18 cellular contexts compared by ENCODE assay signal in genomic region chr2:211744379-211744778, GRCh38.
A peak's percentile ranks its signal among the peaks of the same experiment; 100 is the strongest.
DNase-seq lines count a peak whose midpoint lies in the region; ATAC-seq and TF ChIP-seq lines count a peak whose summit lies in the region.
"Had no signal": no experiment of that assay in that cellular context is flagged by ENCODE, and none has a peak within 500 bp of the region (broad histone marks: within the 10 kb centered on the region; RNA-seq: fewer than 3 reads in every experiment).

No MANE protein-coding gene starts in this region.

- no peaks in the 10 kb centered on the region for H3K27me3 ChIP-seq in smooth muscle cell (ENCODE audit: low read depth)
- H3K27me3 ChIP-seq in mesenchymal stem cell (ENCODE audit: control insufficient read depth in 1 of 2, insufficient read depth in 1 of 2, low read length in 2 of 2): no peaks in the 10 kb centered on the region
- H3K27me3 ChIP-seq: BLaER1, SJCRH30 had no signal

- no peaks in the 10 kb centered on the region for H3K79me1 ChIP-seq in mesenchymal stem cell (replicated peaks; ENCODE audit: low read length, poor library complexity, severe bottlenecking)

- H3K4me2 ChIP-seq in smooth muscle cell (no peak overlapping the region), mesenchymal stem cell (ENCODE audit: low read length, poor library complexity, severe bottlenecking) (no peak overlapping the region)
- H3K4me2 ChIP-seq: BLaER1 had no signal

- H3K36me3 ChIP-seq in SK-N-MC (ENCODE audit: insufficient read depth, low read length) (no peaks in the 10 kb centered on the region), smooth muscle cell (ENCODE audit: low read depth) (no peaks in the 10 kb centered on the region), mesenchymal stem cell (ENCODE audit: control insufficient read depth in 1 of 2, insufficient read depth in 2 of 2, low read depth in 1 of 2, low read length in 2 of 2) (no peaks in the 10 kb centered on the region)
- H3K36me3 ChIP-seq: BLaER1, SJCRH30 had no signal

- H3K4ac ChIP-seq in mesenchymal stem cell (ENCODE audit: low read depth in 1 of 2, low read length in 2 of 2): no peak overlapping the region

- H2BK120ac ChIP-seq in mesenchymal stem cell (ENCODE audit: low read depth, low read length): no peak overlapping the region

- WGBS in smooth muscle cell (ENCODE audit: low lambda C conversion rate): 78% methylated on average over 5 of the region's 5 CpGs
- WGBS in mesenchymal stem cell: 90% methylated on average over 5 of the region's 5 CpGs

- H3K23ac ChIP-seq in mesenchymal stem cell (ENCODE audit: low read length in 2 of 2): no peak overlapping the region

- H3K9ac ChIP-seq in SK-N-MC (ENCODE audit: insufficient read length) (no peak overlapping the region), smooth muscle cell (ENCODE audit: low read depth) (no peak overlapping the region), mesenchymal stem cell (ENCODE audit: low read length) (no peak overlapping the region)
- H3K9ac ChIP-seq: BLaER1 had no signal

- H3K4me3 ChIP-seq in SK-N-MC (no peak overlapping the region), smooth muscle cell (no peak overlapping the region), coronary artery (no peak overlapping the region), mesenchymal stem cell (ENCODE audit: insufficient read depth in 1 of 2, low read depth in 1 of 2, low read length in 2 of 2) (no peak overlapping the region)
- H3K4me3 ChIP-seq: BLaER1, SJCRH30 had no signal

- no peak overlapping the region for H3K18ac ChIP-seq in mesenchymal stem cell (ENCODE audit: low read depth in 1 of 2, low read length in 2 of 2)

- H3K9me3 ChIP-seq in SK-N-MC (ENCODE audit: low read depth, low read length) (no peaks in the 10 kb centered on the region), smooth muscle cell (replicated peaks; ENCODE audit: low read depth) (no peaks in the 10 kb centered on the region), mesenchymal stem cell (ENCODE audit: control insufficient read depth, low read length) (no peaks in the 10 kb centered on the region)
- H3K9me3 ChIP-seq: BLaER1, SJCRH30 had no signal

- DNase-seq in COR-L47 (lab: John Stamatoyannopoulos, UW): peak; percentile 11
- no peak for DNase-seq in SK-N-MC (ENCODE audit: low read depth, low spot score)
- peak; percentile 19 for DNase-seq in midbrain (lab: John Stamatoyannopoulos, UW)
- no peak for DNase-seq in smooth muscle cell (lab: John Stamatoyannopoulos, UW; ENCODE audit: unreplicated experiment)
- no peak for DNase-seq in coronary artery (ENCODE audit: low spot score)
- no peak for DNase-seq in mesenchymal stem cell
- DNase-seq: DMS 273 treated with DMSO at 0.1 percent for 48 hours, EL, H7, KG1, NCI-H1092, NCI-H187, NCI-H510A, OCI-M1, SJCRH30 had no signal

- H2AFZ ChIP-seq in smooth muscle cell (ENCODE audit: low read depth): peak overlapping the region; percentile 81
- no peak overlapping the region for H2AFZ ChIP-seq in mesenchymal stem cell (ENCODE audit: low read depth, low read length)

- TF ChIP-seq CTCF in smooth muscle cell (IDR thresholded peaks at IDR 0.05; ENCODE audit: borderline replicate concordance, insufficient read depth, poor library complexity, severe bottlenecking) (no peak), coronary artery (IDR thresholded peaks at IDR 0.05) (no peak)

- H3K14ac ChIP-seq in mesenchymal stem cell (ENCODE audit: low read length in 2 of 2): no peak overlapping the region

- H4K8ac ChIP-seq in mesenchymal stem cell (ENCODE audit: low read length): no peak overlapping the region

- no peak overlapping the region for H2BK15ac ChIP-seq in mesenchymal stem cell (ENCODE audit: low read depth, poor library complexity, severe bottlenecking)

- H3K27ac ChIP-seq in SK-N-MC (peak overlapping the region; percentile 72), smooth muscle cell (ENCODE audit: low read depth) (no peak overlapping the region), coronary artery (no peak overlapping the region), mesenchymal stem cell (ENCODE audit: low read length, poor library complexity, severe bottlenecking) (no peak overlapping the region)
- H3K27ac ChIP-seq: BLaER1, RWPE1, SJCRH30 had no signal

- H3F3A ChIP-seq in smooth muscle cell (ENCODE audit: low read depth): peaks cover 4% of the 10 kb centered on the region

- H3K4me1 ChIP-seq in smooth muscle cell (ENCODE audit: low read depth): peaks cover 37% of the 10 kb centered on the region
- H3K4me1 ChIP-seq in mesenchymal stem cell (ENCODE audit: control insufficient read depth, insufficient read depth, low read depth, low read length): no peaks in the 10 kb centered on the region
- H3K4me1 ChIP-seq: BLaER1, SJCRH30 had no signal

- no peak overlapping the region for H2BK12ac ChIP-seq in mesenchymal stem cell (ENCODE audit: low read length in 2 of 2)

- no peaks in the 10 kb centered on the region for H4K20me1 ChIP-seq in smooth muscle cell (ENCODE audit: low read depth)
- H4K20me1 ChIP-seq: BLaER1 had no signal

- no peaks in the 10 kb centered on the region for H3K79me2 ChIP-seq in smooth muscle cell (ENCODE audit: low read depth)

- no peak for ATAC-seq in HG02798 (IDR thresholded peaks at IDR 0.05; ENCODE audit: poor library complexity, unreplicated experiment)

- no peak overlapping the region for H2AK5ac ChIP-seq in mesenchymal stem cell (ENCODE audit: low read length, severe bottlenecking)

- no peak overlapping the region for H2BK5ac ChIP-seq in mesenchymal stem cell (ENCODE audit: low read depth, low read length, poor library complexity, severe bottlenecking)

- no peak overlapping the region for H4K91ac ChIP-seq in mesenchymal stem cell (ENCODE audit: low read length)

Comparison
In these comparisons a context has a peak if more than half of its experiments do, and no peak if none do; other contexts are left out.
1. DNase-seq: peak in COR-L47 (single experiment) and midbrain (single experiment); none in SK-N-MC (single experiment), smooth muscle cell (single experiment), coronary artery (single experiment) and mesenchymal stem cell (single experiment).